ENCODE assay signal across 16 cellular contexts in the genomic region with DNA sequence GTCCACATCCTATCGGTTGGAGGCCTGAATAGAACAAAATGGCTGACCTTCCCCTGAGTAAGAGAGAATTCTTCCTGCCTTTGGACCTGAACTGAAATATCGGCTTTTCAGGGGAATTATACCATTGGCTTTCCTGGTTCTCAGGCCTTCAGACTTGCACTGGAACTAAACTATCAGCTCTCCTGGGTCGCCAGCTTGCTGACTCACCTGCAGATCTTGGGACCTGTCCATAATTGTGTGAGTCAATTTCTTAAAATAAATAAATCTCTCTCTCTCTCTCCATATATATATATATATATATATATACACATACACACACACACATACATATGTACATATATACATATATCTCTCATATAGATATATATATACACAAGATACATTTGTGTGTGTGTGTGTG. TPM values are rescaled to one million over a fixed set of nuclear protein-coding genes. Genes with fewer than 3 reads are reported as not detected.
DNase-seq lines count a peak whose midpoint lies in the region; ATAC-seq and TF ChIP-seq lines count a peak whose summit lies in the region.
"Had no signal": no experiment of that assay in that cellular context is flagged by ENCODE, and none has a peak within 500 bp of the region (broad histone marks: within the 10 kb centered on the region; RNA-seq: fewer than 3 reads in every experiment).

No MANE protein-coding gene starts in this region.

- H3K4me1 ChIP-seq in body of pancreas (no peaks in the 10 kb centered on the region), foreskin keratinocyte (peaks cover 7% of the 10 kb centered on the region)
- H3K4me1 ChIP-seq: BLaER1 had no signal

- no peaks in the 10 kb centered on the region for H3K27me3 ChIP-seq in body of pancreas
- H3K27me3 ChIP-seq in foreskin keratinocyte: no peaks in the 10 kb centered on the region
- H3K27me3 ChIP-seq: BLaER1 had no signal

- H3K27ac ChIP-seq in body of pancreas (no peak overlapping the region), foreskin keratinocyte (no peak overlapping the region)
- H3K27ac ChIP-seq: BLaER1 had no signal

- no peak overlapping the region for H3K4me3 ChIP-seq in body of pancreas
- H3K4me3 ChIP-seq: BLaER1 had no signal

- H3K36me3 ChIP-seq in body of pancreas (replicated peaks in 1 of 2; ENCODE audit: insufficient read depth in 1 of 2, low read depth in 2 of 2): no peaks in the 10 kb centered on the region
- H3K36me3 ChIP-seq: BLaER1 had no signal

- no peaks in the 10 kb centered on the region for H3K9me3 ChIP-seq in body of pancreas
- H3K9me3 ChIP-seq: BLaER1 had no signal

- TF ChIP-seq POLR2A in body of pancreas (IDR thresholded peaks at IDR 0.05): no peak

- WGBS in body of pancreas, 2 donors: 66 to 69% methylated on average over 3 of the region's 3 CpGs

- ATAC-seq in body of pancreas (peak; percentile 27), foreskin keratinocyte (peak; percentile 54), HG03520 (IDR thresholded peaks at IDR 0.05; ENCODE audit: unreplicated experiment) (no peak)

- DNase-seq in Daoy (ENCODE audit: low read depth) (peak; percentile 36), M059J (ENCODE audit: low read depth) (peak; percentile 4), body of pancreas (peak in 2 of 4 donors; percentile 12 to 72), foreskin keratinocyte (peak in 1 of 2 donors; percentile 20), NCI-H1436 (lab: John Stamatoyannopoulos, UW) (no peak), DMS153 (lab: John Stamatoyannopoulos, UW) (no peak)
- DNase-seq: 8988T; AML-193; CD8-positive, alpha-beta memory T cell; DMS79; EL; GOT3; H9 had no signal

- intact Hi-C loops in body of pancreas (cut with DNase I): no loop called here

- TF ChIP-seq CTCF in body of pancreas (IDR thresholded peaks at IDR 0.05): no peak
- TF ChIP-seq CTCF in foreskin keratinocyte (conservative IDR thresholded peaks at IDR 0.05): no peak

RNA-seq across cellular contexts. Expression of gene KCNK10, which starts 41.6 kb away (rescaled TPM):
- total RNA-seq in Daoy (2014; rRNA removed; shearing (Covaris generic)): 0.06 and 0.63 TPM in 2 replicates
- not detected in 2 replicates for total RNA-seq in M059J (2014; rRNA removed; shearing (Covaris generic))
- total RNA-seq in body of pancreas (1 to 10 TPM; 1.6 to 3.3 TPM), foreskin keratinocyte (0.11 and 0.17 TPM in 2 replicates)
- polyA plus RNA-seq in foreskin keratinocyte: 0.04 and 0.09 TPM in 2 replicates
- total RNA-seq: CD8-positive, alpha-beta memory T cell; HT1080 had no signal
- polyA plus RNA-seq: CD8-positive, alpha-beta memory T cell had no signal

Comparison
In these comparisons a context has a peak if more than half of its experiments do, and no peak if none do; other contexts are left out.
1. DNase-seq: peak in Daoy (single experiment) and M059J (single experiment); none in NCI-H1436 (single experiment) and DMS153 (single experiment).